1 cellular context compared by ENCODE assay signal in the genomic region with DNA sequence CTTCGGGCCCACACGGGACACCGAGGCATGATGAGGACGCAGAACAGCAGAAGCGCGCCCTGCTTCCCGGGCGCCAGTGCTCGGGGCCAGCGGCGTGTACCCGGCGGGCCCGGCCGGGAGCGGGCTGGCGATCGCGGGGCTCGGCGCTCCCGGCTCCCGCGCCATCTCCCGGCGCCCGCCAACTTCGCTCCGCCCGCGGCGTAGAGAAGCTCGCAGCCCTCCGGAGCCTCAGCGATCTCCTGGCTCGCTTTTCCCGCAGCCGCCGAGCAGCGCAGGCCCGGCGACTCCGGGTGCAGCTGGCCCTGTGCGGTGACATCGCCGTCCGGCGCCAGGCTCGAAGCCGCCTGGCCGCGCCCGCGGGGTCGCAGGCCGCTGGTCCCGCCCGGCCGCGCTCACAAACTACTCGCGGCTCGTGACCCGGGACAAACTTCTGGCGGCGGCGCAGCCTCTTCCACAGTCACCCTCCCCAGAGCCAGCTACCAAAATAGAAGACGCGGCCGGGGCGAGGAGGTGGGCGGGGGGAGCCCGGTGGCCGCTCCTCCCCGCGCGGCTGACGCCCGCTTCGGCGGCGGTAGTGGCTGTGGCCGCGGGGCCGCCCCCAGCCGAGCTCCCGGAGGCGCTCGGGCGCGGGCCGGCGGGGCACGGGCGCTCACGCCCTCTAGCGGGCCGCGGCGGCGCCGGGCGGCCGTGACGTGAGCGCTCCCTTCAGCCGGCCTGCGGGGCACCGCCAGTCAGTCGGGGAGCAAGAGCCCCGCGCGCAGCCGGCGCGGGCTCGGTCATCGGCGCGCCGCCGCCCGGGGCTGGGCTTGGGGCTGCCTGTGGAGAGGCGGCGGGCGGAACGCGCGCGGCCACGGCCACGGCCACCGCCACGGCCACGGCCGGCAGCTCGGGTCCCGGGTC.
A peak's percentile ranks its signal among the peaks of the same experiment; 100 is the strongest.
TF ChIP-seq lines count a peak whose summit lies in the region.

Gene PTPRM, plus strand, starts transcription at position 730 of the 900 bp plus-strand sequence. CDS start 503 bp downstream, outside the sequence.

TF ChIP-seq in K562, 482 proteins besides CTCF, POLR2A, EP300 and RAD21 (continued from another document and continues in another):
- TF ChIP-seq, protein P1, sequence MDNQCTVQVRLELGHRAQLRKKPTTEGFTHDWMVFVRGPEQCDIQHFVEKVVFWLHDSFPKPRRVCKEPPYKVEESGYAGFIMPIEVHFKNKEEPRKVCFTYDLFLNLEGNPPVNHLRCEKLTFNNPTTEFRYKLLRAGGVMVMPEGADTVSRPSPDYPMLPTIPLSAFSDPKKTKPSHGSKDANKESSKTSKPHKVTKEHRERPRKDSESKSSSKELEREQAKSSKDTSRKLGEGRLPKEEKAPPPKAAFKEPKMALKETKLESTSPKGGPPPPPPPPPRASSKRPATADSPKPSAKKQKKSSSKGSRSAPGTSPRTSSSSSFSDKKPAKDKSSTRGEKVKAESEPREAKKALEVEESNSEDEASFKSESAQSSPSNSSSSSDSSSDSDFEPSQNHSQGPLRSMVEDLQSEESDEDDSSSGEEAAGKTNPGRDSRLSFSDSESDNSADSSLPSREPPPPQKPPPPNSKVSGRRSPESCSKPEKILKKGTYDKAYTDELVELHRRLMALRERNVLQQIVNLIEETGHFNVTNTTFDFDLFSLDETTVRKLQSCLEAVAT (IDR thresholded peaks at IDR 0.05): no peak
- no peak for TF ChIP-seq MAFF (IDR thresholded peaks at IDR 0.05; ENCODE audit: low read length)
- TF ChIP-seq ATF7 (IDR thresholded peaks at IDR 0.05): peak; percentile 64; the same call in 1 of the 2 replicates
- no peak for TF ChIP-seq FOXA1 (IDR thresholded peaks at IDR 0.05; ENCODE audit: borderline replicate concordance)
- peak; percentile 51 for TF ChIP-seq MTA3 (IDR thresholded peaks at IDR 0.05; ENCODE audit: borderline replicate concordance)
- TF ChIP-seq, protein P2, sequence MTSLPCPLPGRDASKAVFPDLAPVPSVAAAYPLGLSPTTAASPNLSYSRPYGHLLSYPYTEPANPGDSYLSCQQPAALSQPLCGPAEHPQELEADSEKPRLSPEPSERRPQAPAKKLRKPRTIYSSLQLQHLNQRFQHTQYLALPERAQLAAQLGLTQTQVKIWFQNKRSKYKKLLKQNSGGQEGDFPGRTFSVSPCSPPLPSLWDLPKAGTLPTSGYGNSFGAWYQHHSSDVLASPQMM (CRISPR knock-in tag; IDR thresholded peaks at IDR 0.05): no peak
- no peak for TF ChIP-seq RREB1 (CRISPR knock-in tag; IDR thresholded peaks at IDR 0.05)
- no peak for TF ChIP-seq CBX3 (IDR thresholded peaks at IDR 0.05; ENCODE audit: borderline replicate concordance in 1 of 2, low read length in 2 of 2)
- TF ChIP-seq KLF10 (CRISPR knock-in tag; IDR thresholded peaks at IDR 0.05): no peak
- TF ChIP-seq SMAD1 (IDR thresholded peaks at IDR 0.05; ENCODE audit: low read depth, low read length, partially characterized antibody): no peak
- TF ChIP-seq XRCC4 (IDR thresholded peaks at IDR 0.05; ENCODE audit: extremely low read depth, insufficient read depth, insufficient read length): no peak
- TF ChIP-seq SMARCC2 (IDR thresholded peaks at IDR 0.05; ENCODE audit: low read depth): no peak
- TF ChIP-seq ZFP36 (IDR thresholded peaks at IDR 0.05; ENCODE audit: low read depth, low read length, partially characterized antibody): no peak
- no peak for TF ChIP-seq ZNF23 (CRISPR knock-in tag; IDR thresholded peaks at IDR 0.05)
- TF ChIP-seq, protein P3, sequence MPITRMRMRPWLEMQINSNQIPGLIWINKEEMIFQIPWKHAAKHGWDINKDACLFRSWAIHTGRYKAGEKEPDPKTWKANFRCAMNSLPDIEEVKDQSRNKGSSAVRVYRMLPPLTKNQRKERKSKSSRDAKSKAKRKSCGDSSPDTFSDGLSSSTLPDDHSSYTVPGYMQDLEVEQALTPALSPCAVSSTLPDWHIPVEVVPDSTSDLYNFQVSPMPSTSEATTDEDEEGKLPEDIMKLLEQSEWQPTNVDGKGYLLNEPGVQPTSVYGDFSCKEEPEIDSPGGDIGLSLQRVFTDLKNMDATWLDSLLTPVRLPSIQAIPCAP (CRISPR knock-in tag; IDR thresholded peaks at IDR 0.05; ENCODE audit: borderline replicate concordance): no peak
- peak; percentile 8 for TF ChIP-seq ZNF512 (tag; IDR thresholded peaks at IDR 0.05)
- TF ChIP-seq ATF4 (CRISPR knock-in tag; IDR thresholded peaks at IDR 0.05): no peak
- no peak for TF ChIP-seq ZNF699 (CRISPR knock-in tag; IDR thresholded peaks at IDR 0.05; ENCODE audit: insufficient replicate concordance)
- TF ChIP-seq SMC3 (conservative IDR thresholded peaks at IDR 0.05; ENCODE audit: insufficient read depth, low read depth, low read length): peak; percentile 42; the same call in 1 of the 2 replicates
- 0 out of 2 replicates have a peak, but pooled peaks have one; percentile 20 for TF ChIP-seq ESRRA (IDR thresholded peaks at IDR 0.05; ENCODE audit: borderline replicate concordance, low read depth)
- TF ChIP-seq MECOM (CRISPR knock-in tag; IDR thresholded peaks at IDR 0.05): no peak
- no peak for TF ChIP-seq ELF1 (tag; IDR thresholded peaks at IDR 0.05)
- peak; percentile 61; the same call in 1 of the 2 replicates for TF ChIP-seq PHF8 (IDR thresholded peaks at IDR 0.05; ENCODE audit: borderline replicate concordance, low read length)
- no peak for TF ChIP-seq ZNF431 (CRISPR knock-in tag; IDR thresholded peaks at IDR 0.05)
- no peak for TF ChIP-seq POLR3A (IDR thresholded peaks at IDR 0.05; ENCODE audit: borderline replicate concordance, extremely low read depth, insufficient read depth, insufficient read length)
- TF ChIP-seq, protein P4, sequence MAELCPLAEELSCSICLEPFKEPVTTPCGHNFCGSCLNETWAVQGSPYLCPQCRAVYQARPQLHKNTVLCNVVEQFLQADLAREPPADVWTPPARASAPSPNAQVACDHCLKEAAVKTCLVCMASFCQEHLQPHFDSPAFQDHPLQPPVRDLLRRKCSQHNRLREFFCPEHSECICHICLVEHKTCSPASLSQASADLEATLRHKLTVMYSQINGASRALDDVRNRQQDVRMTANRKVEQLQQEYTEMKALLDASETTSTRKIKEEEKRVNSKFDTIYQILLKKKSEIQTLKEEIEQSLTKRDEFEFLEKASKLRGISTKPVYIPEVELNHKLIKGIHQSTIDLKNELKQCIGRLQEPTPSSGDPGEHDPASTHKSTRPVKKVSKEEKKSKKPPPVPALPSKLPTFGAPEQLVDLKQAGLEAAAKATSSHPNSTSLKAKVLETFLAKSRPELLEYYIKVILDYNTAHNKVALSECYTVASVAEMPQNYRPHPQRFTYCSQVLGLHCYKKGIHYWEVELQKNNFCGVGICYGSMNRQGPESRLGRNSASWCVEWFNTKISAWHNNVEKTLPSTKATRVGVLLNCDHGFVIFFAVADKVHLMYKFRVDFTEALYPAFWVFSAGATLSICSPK (IDR thresholded peaks at IDR 0.05; ENCODE audit: borderline replicate concordance): no peak
- TF ChIP-seq NR2C2 (CRISPR knock-in tag; IDR thresholded peaks at IDR 0.05): no peak
- peak; percentile 41; the same call in 1 of the 2 replicates for TF ChIP-seq NR2C2 (tag; IDR thresholded peaks at IDR 0.05)
- TF ChIP-seq CHD4 (IDR thresholded peaks at IDR 0.05; ENCODE audit: insufficient read depth, insufficient replicate concordance, low read depth, low read length, poor library complexity, severe bottlenecking): no peak
- TF ChIP-seq ARNT (IDR thresholded peaks at IDR 0.05): no peak
- no peak for TF ChIP-seq FOSL1 (tag; conservative IDR thresholded peaks at IDR 0.05)
- TF ChIP-seq KLF1 (tag; IDR thresholded peaks at IDR 0.05): no peak
- 0 out of 2 replicates have a peak, but pooled peaks have one; percentile 9 for TF ChIP-seq SAFB (IDR thresholded peaks at IDR 0.05; ENCODE audit: borderline replicate concordance, low read depth, low read length)
- peak; percentile 56 for TF ChIP-seq CREM (IDR thresholded peaks at IDR 0.05; ENCODE audit: low read depth)
- TF ChIP-seq FUS (optimal IDR thresholded peaks at IDR 0.05; ENCODE audit: low read depth, low read length): no peak
- TF ChIP-seq HCFC1 (IDR thresholded peaks at IDR 0.05; ENCODE audit: low read depth, low read length): no peak; the same call in 1 of the 2 replicates
- TF ChIP-seq NEUROD1 (IDR thresholded peaks at IDR 0.05; ENCODE audit: borderline replicate concordance, low read depth, low read length, partially characterized antibody): no peak
- peak in 1 of 3 experiments; percentile 26 for TF ChIP-seq YY1 (IDR thresholded peaks at IDR 0.05; ENCODE audit: borderline replicate concordance in 1 of 3, control insufficient read depth in 1 of 3, extremely low read depth in 1 of 3, insufficient read depth in 3 of 3, insufficient read length in 1 of 3, insufficient replicate concordance in 2 of 3, low read depth in 1 of 3, low read length in 2 of 3)
- TF ChIP-seq KAT7 (CRISPR knock-in tag; IDR thresholded peaks at IDR 0.05; ENCODE audit: borderline replicate concordance): no peak
- peak; percentile 40 for TF ChIP-seq RBBP5 (IDR thresholded peaks at IDR 0.05; ENCODE audit: borderline replicate concordance, insufficient read depth, low read length, poor library complexity, severe bottlenecking)
- peak; percentile 90 for TF ChIP-seq CTBP1 (IDR thresholded peaks at IDR 0.05; ENCODE audit: borderline replicate concordance)
- 0 out of 2 replicates have a peak, but pooled peaks have one; percentile 24 for TF ChIP-seq TARDBP (IDR thresholded peaks at IDR 0.05)
- no peak for TF ChIP-seq RFX7 (CRISPR knock-in tag; IDR thresholded peaks at IDR 0.05)
- no peak for TF ChIP-seq IFI16 (CRISPR knock-in tag; IDR thresholded peaks at IDR 0.05)
- TF ChIP-seq SIRT6 (IDR thresholded peaks at IDR 0.05; ENCODE audit: low read depth, low read length): no peak
- no peak for TF ChIP-seq ZFP1 (CRISPR knock-in tag; IDR thresholded peaks at IDR 0.05)
- TF ChIP-seq STAT5A (IDR thresholded peaks at IDR 0.05; ENCODE audit: borderline replicate concordance, low read length): no peak
- no peak for TF ChIP-seq PRPF4 (IDR thresholded peaks at IDR 0.05; ENCODE audit: insufficient read depth, low read depth, low read length, poor library complexity, severe bottlenecking)
- peak; percentile 79 for TF ChIP-seq ZBTB17 (CRISPR knock-in tag; IDR thresholded peaks at IDR 0.05)
- TF ChIP-seq PURB (CRISPR knock-in tag; IDR thresholded peaks at IDR 0.05; ENCODE audit: low read depth): no peak
- TF ChIP-seq TSC22D4 (tag; IDR thresholded peaks at IDR 0.05): no peak
- peak; percentile 55 for TF ChIP-seq SAP30 (IDR thresholded peaks at IDR 0.05; ENCODE audit: borderline replicate concordance, insufficient read depth, low read depth, low read length, poor library complexity, severe bottlenecking)
- no peak for TF ChIP-seq PHB2 (IDR thresholded peaks at IDR 0.05; ENCODE audit: low read depth)
- no peak for TF ChIP-seq MAX (CRISPR knock-in tag; IDR thresholded peaks at IDR 0.05)
- TF ChIP-seq U2AF2 (optimal IDR thresholded peaks at IDR 0.05; ENCODE audit: low read depth, low read length): no peak
